In genomic region chr16:87562201-87562600, GRCh38 we compare ENCODE assay signal across 14 cellular contexts.
"Had no signal": no experiment of that assay in that cellular context is flagged by ENCODE, and none has a peak within 500 bp of the region (broad histone marks: within the 10 kb centered on the region; RNA-seq: fewer than 3 reads in every experiment).

No MANE protein-coding gene starts in this region.

- ATAC-seq: left lung; naive thymus-derived CD8-positive, alpha-beta T cell; stimulated activated effector memory CD8-positive, alpha-beta T cell treated with anti-CD3 and anti-CD28 coated beads, Interleukin-12 subunit alpha, Interleukin-12 subunit beta, amount 100 ng/mL, for 72 hours; upper lobe of right lung had no signal

- DNase-seq: activated B cell treated with CpG ODN at 0.5 μM for 24 hours; activated CD4-positive, alpha-beta T cell treated with anti-CD3 and anti-CD28 coated beads for 48 hours; activated gamma-delta T cell treated with Interleukin-2 at 50 U/mL for 16 hours; activated naive CD8-positive, alpha-beta T cell treated with anti-CD3 and anti-CD28 coated beads, Interleukin-2, amount 10 ng/mL, durations not matched to agents 7 days and 5 days; brain microvascular endothelial cell; effector memory CD4-positive, alpha-beta T cell; foreskin fibroblast; glutamatergic neuron; hypothalamus; kidney; left lung; naive thymus-derived CD8-positive, alpha-beta T cell; upper lobe of right lung had no signal
